Comparison of ENCODE assay signal across 34 cellular contexts in genomic region chr4:128904821-128905220, GRCh38.
"Had no signal": no experiment of that assay in that cellular context is flagged by ENCODE, and none has a peak within 500 bp of the region (broad histone marks: within the 10 kb centered on the region; RNA-seq: fewer than 3 reads in every experiment).

No MANE protein-coding gene starts in this region.

- H3K36me3 ChIP-seq: adrenal gland, brain microvascular endothelial cell, breast epithelium had no signal

- FAIRE-seq: astrocyte, TTC549 had no signal

- H3K4me3 ChIP-seq: adrenal gland, body of pancreas, breast epithelium had no signal

- H3K4me1 ChIP-seq: adrenal gland, body of pancreas, breast epithelium had no signal

- H3K27me3 ChIP-seq: adrenal gland, body of pancreas, brain microvascular endothelial cell, breast epithelium had no signal

- H3K9me3 ChIP-seq: adrenal gland, body of pancreas, breast epithelium had no signal

- H3K27ac ChIP-seq: adrenal gland, body of pancreas, brain microvascular endothelial cell, breast epithelium, VCaP had no signal

- ATAC-seq: activated CD8-positive, alpha-beta T cell treated with anti-CD3 and anti-CD28 coated beads for 36 hours; activated naive CD4-positive, alpha-beta T cell treated with anti-CD3 and anti-CD28 coated beads, Interleukin-2, amount 50 U/mL, for 72 hours; activated T-cell treated with anti-CD3 and anti-CD28 coated beads, Interleukin-2, amount 50 U/mL, for 4 hours; activated T-cell treated with anti-CD3 and anti-CD28 coated beads, Interleukin-2, amount 50 U/mL, for 72 hours; activated T-helper 17 cell treated with anti-CD3 and anti-CD28 coated beads, Interleukin-2, amount 50 U/mL, for 72 hours; body of pancreas had no signal

- DNase-seq: activated B cell treated with CpG ODN at 0.5 μM for 24 hours; activated CD4-positive, alpha-beta memory T cell treated with anti-CD3 and anti-CD28 coated beads for 36 hours; activated CD4-positive, alpha-beta T cell treated with anti-CD3 and anti-CD28 coated beads for 4 hours; activated CD4-positive, alpha-beta T cell treated with anti-CD3 and anti-CD28 coated beads, Interleukin-2, amount 10 ng/mL, durations not matched to agents 24 days and 14 days; activated CD4-positive, alpha-beta T cell treated with anti-CD3 and anti-CD28 coated beads, Interleukin-2, amount 50 U/mL, for 1 hour; activated CD4-positive, alpha-beta T cell treated with anti-CD3 and anti-CD28 coated beads, Interleukin-2, amount 50 U/mL, for 4 hours; activated CD4-positive, CD25-positive, alpha-beta regulatory T cell treated with anti-CD3 and anti-CD28 coated beads, Interleukin-2, amount 50 U/mL, for 72 hours; activated CD8-positive, alpha-beta memory T cell treated with anti-CD3 and anti-CD28 coated beads, Interleukin-2, amount 50 U/mL, for 4 hours; activated CD8-positive, alpha-beta T cell treated with anti-CD3 and anti-CD28 coated beads for 36 hours; activated effector memory CD4-positive, alpha-beta T cell treated with anti-CD3 and anti-CD28 coated beads, Interleukin-2, amount 50 U/mL, for 16 hours; activated gamma-delta T cell treated with Interleukin-2 at 50 U/mL for 16 hours; activated naive CD4-positive, alpha-beta T cell; activated naive CD4-positive, alpha-beta T cell treated with anti-CD3 and anti-CD28 coated beads for 36 hours; activated naive CD4-positive, alpha-beta T cell treated with anti-CD3 and anti-CD28 coated beads, Interleukin-2, amount 50 U/mL, for 16 hours; activated naive CD8-positive, alpha-beta T cell treated with anti-CD3 and anti-CD28 coated beads for 36 hours; activated T-cell treated with anti-CD3 and anti-CD28 coated beads for 4 hours; activated T-cell treated with anti-CD3 and anti-CD28 coated beads, Interleukin-2, amount 50 U/mL, for 1 hour; activated T-cell treated with anti-CD3 and anti-CD28 coated beads, Interleukin-2, amount 50 U/mL, for 4 hours; activated T-cell treated with anti-CD3 and anti-CD28 coated beads, Interleukin-2, amount 50 U/mL, for 72 hours; adrenal gland; amniotic stem cell; aorta; body of pancreas; brain microvascular endothelial cell; central memory CD4-positive, alpha-beta T cell; T-helper 1 cell; T-helper 2 cell; T-helper 9 cell had no signal
